Comparison of ENCODE assay signal across 27 cellular contexts in genomic region chr3:42140665-42141203, GRCh38.
"Had no signal": no experiment of that assay in that cellular context is flagged by ENCODE, and none has a peak within 500 bp of the region (broad histone marks: within the 10 kb centered on the region; RNA-seq: fewer than 3 reads in every experiment).

No MANE protein-coding gene starts in this region.

- H3K4me3 ChIP-seq: ascending aorta, cardiac muscle cell, K562 had no signal

- H3K4me1 ChIP-seq: ascending aorta had no signal

- H3K27me3 ChIP-seq: ascending aorta, brain microvascular endothelial cell, cardiac muscle cell had no signal

- H3K9me3 ChIP-seq: ascending aorta had no signal

- DNase-seq: activated CD4-positive, alpha-beta memory T cell treated with anti-CD3 and anti-CD28 coated beads, Interleukin-2, amount 10 ng/mL, durations not matched to agents 7 days and 5 days; activated CD4-positive, alpha-beta T cell treated with anti-CD3 and anti-CD28 coated beads for 36 hours; activated CD4-positive, alpha-beta T cell treated with anti-CD3 and anti-CD28 coated beads, Interleukin-2, amount 50 U/mL, for 1 hour; activated naive CD4-positive, alpha-beta T cell; activated T-cell treated with anti-CD3 and anti-CD28 coated beads for 4 hours; activated T-cell treated with anti-CD3 and anti-CD28 coated beads, Interleukin-2, amount 50 U/mL, for 48 hours; amniotic stem cell; brain microvascular endothelial cell; cerebellar nuclear complex; Karpas-422; MM.1S; NCI-H1105; NCI-H1436; NCI-H1694 treated with DMSO at 0.1 percent for 48 hours; NCI-H2029 treated with DMSO at 0.1 percent for 48 hours; NCI-H345; NCI-H510A; NCI-H526 treated with DMSO at 0.1 percent for 48 hours; NK-92 treated with Interleukin-12 subunit alpha and Interleukin-12 subunit beta, amount 100 ng/mL, for 24 hours; PC-3; SIG-M5; T-helper 2 cell; T1000 had no signal

- ATAC-seq: activated CD4-positive, alpha-beta T cell treated with anti-CD3 and anti-CD28 coated beads for 36 hours; activated T-helper 17 cell treated with anti-CD3 and anti-CD28 coated beads, Interleukin-2, amount 50 U/mL, for 72 hours; K562; PC-3 had no signal

- H3K36me3 ChIP-seq: brain microvascular endothelial cell, cardiac muscle cell had no signal

- H3K27ac ChIP-seq: ascending aorta, brain microvascular endothelial cell, cardiac muscle cell had no signal
